In genomic region chr5:142769793-142770649, GRCh38 we compare ENCODE assay signal across 8 cellular contexts. TPM values are rescaled to one million over a fixed set of nuclear protein-coding genes. Genes with fewer than 3 reads are reported as not detected.
A peak's percentile ranks its signal among the peaks of the same experiment; 100 is the strongest.
DNase-seq lines count a peak whose midpoint lies in the region; ATAC-seq, FAIRE-seq and TF ChIP-seq lines count a peak whose summit lies in the region.

ARHGAP26 (plus strand) TSS chr5:142770377; CDS start chr5:142770762, 385 bp downstream.

- H3K4me3 ChIP-seq in psoas muscle: peak within 1 kb of the TSS; percentile 90

- FAIRE-seq in urothelium cell line (lab: Jason Lieb, UNC): no peak

- 0 to 1% (median 0%) methylated on average over 69 to 87 of the region's 87 CpGs for WGBS in psoas muscle, 3 donors

- peak; percentile 32 for TF ChIP-seq CTCF in psoas muscle (IDR thresholded peaks at IDR 0.05)

- no peaks in the 10 kb centered on the region for H3K27me3 Mint-ChIP-seq in T-helper 1 cell treated with Interleukin-12 subunit alpha and Interleukin-12 subunit beta and Interleukin-4 antibody, amounts not matched to agents 30 μg/mL and 1 μg/mL, for 36 hours (ENCODE audit: low read depth)

- no peaks in the 10 kb centered on the region for H3K27me3 ChIP-seq in psoas muscle (ENCODE audit: insufficient read depth in 3 of 3, low read length in 2 of 3)

- DNase-seq in NCI-H1694 (lab: John Stamatoyannopoulos, UW) (peak; percentile 89), left ventricle myocardium superior (peak; percentile 99), psoas muscle (peak; percentile 97 to 98), urothelium cell line (ENCODE audit: low spot score) (peak; percentile 94)

- peak within 1 kb of the TSS; percentile 86 for H3K27ac Mint-ChIP-seq in T-helper 1 cell treated with Interleukin-12 subunit alpha and Interleukin-12 subunit beta and Interleukin-4 antibody, amounts not matched to agents 30 μg/mL and 1 μg/mL, for 36 hours

- ATAC-seq in GM18498 (IDR thresholded peaks at IDR 0.05; ENCODE audit: unreplicated experiment): peak; percentile 98
- peak; percentile 97 for ATAC-seq in HG02885 (IDR thresholded peaks at IDR 0.05; ENCODE audit: poor library complexity, unreplicated experiment)
- ATAC-seq in left ventricle myocardium superior: peak; percentile 95
- ATAC-seq in psoas muscle: peak; percentile 98 to 99 (median 99)

- H3K9me3 ChIP-seq in psoas muscle: no peaks in the 10 kb centered on the region

- H3K4me1 ChIP-seq in psoas muscle: peaks cover 16% of the 10 kb centered on the region

- H3K36me3 Mint-ChIP-seq in T-helper 1 cell treated with Interleukin-12 subunit alpha and Interleukin-12 subunit beta and Interleukin-4 antibody, amounts not matched to agents 30 μg/mL and 1 μg/mL, for 36 hours (ENCODE audit: low read depth): no peaks in the 10 kb centered on the region

- H3K9me3 Mint-ChIP-seq in T-helper 1 cell treated with Interleukin-12 subunit alpha and Interleukin-12 subunit beta and Interleukin-4 antibody, amounts not matched to agents 30 μg/mL and 1 μg/mL, for 36 hours: no peaks in the 10 kb centered on the region

- H3K36me3 ChIP-seq in psoas muscle (ENCODE audit: insufficient read depth in 1 of 2, low read depth in 1 of 2): no peaks in the 10 kb centered on the region

- intact Hi-C loops in left ventricle myocardium superior (cut with micrococcal nuclease): loop anchor here (5.0 kb wide), 1 partner anchor 102 kb away; no protein-coding TSS in a partner anchor
- intact Hi-C loops in psoas muscle (cut with DNase I): loop anchor here in 1 of 2 donors (2.0 to 5.0 kb wide), 3 partner anchors 47 to 97 kb away; no protein-coding TSS in a partner anchor

- peak within 1 kb of the TSS; percentile 95 for H3K4me3 Mint-ChIP-seq in T-helper 1 cell treated with Interleukin-12 subunit alpha and Interleukin-12 subunit beta and Interleukin-4 antibody, amounts not matched to agents 30 μg/mL and 1 μg/mL, for 36 hours

- H3K27ac ChIP-seq in angular gyrus (ENCODE audit: low read depth, low read length): peak within 1 kb of the TSS; percentile 91
- H3K27ac ChIP-seq in psoas muscle: peak within 1 kb of the TSS; percentile 80

- peaks cover 33% of the 10 kb centered on the region for H3K4me1 Mint-ChIP-seq in T-helper 1 cell treated with Interleukin-12 subunit alpha and Interleukin-12 subunit beta and Interleukin-4 antibody, amounts not matched to agents 30 μg/mL and 1 μg/mL, for 36 hours (ENCODE audit: low read depth)

RNA-seq across cellular contexts. Expression of gene ARHGAP26, which starts in this region (rescaled TPM):
- 34.9 TPM for total RNA-seq in left ventricle myocardium superior
- total RNA-seq in psoas muscle: 10 to 100 TPM; 12.0 to 28.7 (median 13.1) TPM
- polyA plus RNA-seq in psoas muscle: 1 to 10 TPM; 2.5 to 6.8 (median 4.3) TPM

Comparison
In these comparisons a context has a peak if more than half of its experiments do, and no peak if none do; other contexts are left out.
1. Peak in every context shown above with its lines: DNase-seq, ATAC-seq, H3K4me3 ChIP-seq and H3K27ac ChIP-seq.